In genomic region chr20:17505664-17506517, GRCh38 we compare ENCODE assay signal across 8 cellular contexts. TPM values are rescaled to one million over a fixed set of nuclear protein-coding genes. Genes with fewer than 3 reads are reported as not detected.
DNase-seq lines count a peak whose midpoint lies in the region; ATAC-seq and TF ChIP-seq lines count a peak whose summit lies in the region.

No MANE protein-coding gene starts in this region.

- H4K91ac ChIP-seq in IMR-90 (ENCODE audit: insufficient read depth, low read depth, low read length): peak overlapping the region; percentile 44

- peak overlapping the region; percentile 41 for H2BK120ac ChIP-seq in IMR-90 (ENCODE audit: low read depth, low read length)

- intact Hi-C loops in Caco-2 (cut with micrococcal nuclease; ENCODE audit: unreplicated experiment): loop anchor here (1.0 to 10.0 kb wide), 4 partner anchors 13 to 766 kb away; no protein-coding TSS in a partner anchor
- intact Hi-C loops in IMR-90 (cut with micrococcal nuclease): loop anchor here (1.0 to 10.0 kb wide), 4 partner anchors 109 to 770 kb away; no protein-coding TSS in a partner anchor
- intact Hi-C loops in activated T-helper 1 cell treated with anti-CD3 and anti-CD28 coated beads, Interleukin-12 subunit alpha, Interleukin-12 subunit beta, Interleukin-2, Interleukin-4 antibody, amounts not matched to agents 30 ng/mL and 10 ng/mL and 1 ng/mL, durations not matched to agents 14 hours and 24 hours and 36 hours (cut with micrococcal nuclease): loop anchor here (1.0 to 10.0 kb wide), 13 partner anchors 24 to 1079 kb away; partner anchors contain the start of genes DSTN, DTD1, KAT14 and MGME1
- intact Hi-C loops in right cardiac atrium (cut with DNase I): loop anchor here in 3 of 4 donors (5.0 to 10.0 kb wide), 5 partner anchors 399 to 769 kb away; no protein-coding TSS in a partner anchor

- no peaks in the 10 kb centered on the region for H3K27me3 ChIP-seq in Caco-2 (replicated peaks; ENCODE audit: control insufficient read depth, insufficient read depth, low read length)
- H3K27me3 ChIP-seq in IMR-90 (ENCODE audit: control insufficient read depth, insufficient read depth, low read length): peaks cover 9% of the 10 kb centered on the region; the same call in 1 of the 2 replicates
- no peaks in the 10 kb centered on the region for H3K27me3 ChIP-seq in right cardiac atrium (ENCODE audit: control insufficient read depth, insufficient read depth)

- no peak for TF ChIP-seq POLR2A in IMR-90 (IDR thresholded peaks at IDR 0.05; ENCODE audit: low read depth, low read length)

- peak overlapping the region; percentile 56 for H3K4ac ChIP-seq in IMR-90 (ENCODE audit: low read depth, low read length)

- H2AK5ac ChIP-seq in IMR-90 (ENCODE audit: low read depth, low read length): peak overlapping the region; percentile 68

- 0 out of 2 replicates have a peak overlapping the region, but pooled peaks have one; percentile 10 for H2BK20ac ChIP-seq in IMR-90 (ENCODE audit: low read depth, low read length)

- 0 out of 2 replicates have a peak overlapping the region, but pooled peaks have one; percentile 8 for H3K23ac ChIP-seq in IMR-90 (ENCODE audit: low read depth, low read length)

- POLR2A ChIA-PET in Caco-2 (lab: Charles Lee) (no interaction called here), IMR-90 (lab: Charles Lee; ENCODE audit: unreplicated experiment) (no interaction called here)

- peak overlapping the region; percentile 75 for H3K4me3 Mint-ChIP-seq in Caco-2 (ENCODE audit: unreplicated experiment)
- peak overlapping the region; percentile 81 for H3K4me3 Mint-ChIP-seq in activated T-helper 1 cell treated with anti-CD3 and anti-CD28 coated beads, Interleukin-12 subunit alpha, Interleukin-12 subunit beta, Interleukin-2, Interleukin-4 antibody, amounts not matched to agents 30 ng/mL and 10 ng/mL and 1 ng/mL, durations not matched to agents 14 hours and 24 hours and 36 hours

- no peaks in the 10 kb centered on the region for H3K36me3 Mint-ChIP-seq in Caco-2 (ENCODE audit: insufficient read depth, unreplicated experiment)
- no peaks in the 10 kb centered on the region for H3K36me3 Mint-ChIP-seq in activated T-helper 1 cell treated with anti-CD3 and anti-CD28 coated beads, Interleukin-12 subunit alpha, Interleukin-12 subunit beta, Interleukin-2, Interleukin-4 antibody, amounts not matched to agents 30 ng/mL and 10 ng/mL and 1 ng/mL, durations not matched to agents 14 hours and 24 hours and 36 hours (ENCODE audit: low read depth)

- no peak for TF ChIP-seq CTCF in Caco-2 (IDR thresholded peaks at IDR 0.05; ENCODE audit: insufficient read depth in 1 of 2, low read depth in 1 of 2, low read length in 1 of 2, severe bottlenecking in 1 of 2, unreplicated experiment in 1 of 2)
- TF ChIP-seq CTCF in IMR-90 (conservative IDR thresholded peaks at IDR 0.05; ENCODE audit: low read depth, low read length): no peak

- H3K79me1 ChIP-seq in IMR-90 (ENCODE audit: low read depth in 1 of 2, low read length in 2 of 2): no peaks in the 10 kb centered on the region

- H3K36me3 ChIP-seq in Caco-2 (ENCODE audit: control insufficient read depth, insufficient read depth, low read length) (no peaks in the 10 kb centered on the region), IMR-90 (ENCODE audit: control insufficient read depth, insufficient read depth, low read length) (no peaks in the 10 kb centered on the region)

- peak overlapping the region; percentile 28; the same call in 1 of the 3 replicates for H2BK15ac ChIP-seq in IMR-90 (ENCODE audit: low read depth, low read length)

- peak overlapping the region; percentile 97 for H2AFZ ChIP-seq in IMR-90 (replicated peaks; ENCODE audit: low read length, poor library complexity)

- no peaks in the 10 kb centered on the region for H3K27me3 Mint-ChIP-seq in Caco-2 (ENCODE audit: insufficient read depth, unreplicated experiment)
- H3K27me3 Mint-ChIP-seq in activated T-helper 1 cell treated with anti-CD3 and anti-CD28 coated beads, Interleukin-12 subunit alpha, Interleukin-12 subunit beta, Interleukin-2, Interleukin-4 antibody, amounts not matched to agents 30 ng/mL and 10 ng/mL and 1 ng/mL, durations not matched to agents 14 hours and 24 hours and 36 hours (ENCODE audit: insufficient read depth): peaks cover 4% of the 10 kb centered on the region

- BruUV-seq in Caco-2 (replicated peaks; lab: Mats Ljungman, UMichigan) (no TSS peak), IMR-90 (replicated peaks; lab: Mats Ljungman, UMichigan) (no TSS peak)

- H3K4me3 ChIP-seq in Caco-2 (ENCODE audit: low read depth, low read length): no peak overlapping the region
- H3K4me3 ChIP-seq in IMR-90 (ENCODE audit: insufficient read depth, low read depth, low read length): no peak overlapping the region
- H3K4me3 ChIP-seq in right cardiac atrium (ENCODE audit: low read length): no peak overlapping the region

- H3K14ac ChIP-seq in IMR-90 (replicated peaks; ENCODE audit: low read depth, low read length): 0 out of 2 replicates have a peak overlapping the region, but pooled peaks have one; percentile 72

- H2BK5ac ChIP-seq in IMR-90 (ENCODE audit: low read depth, low read length, poor library complexity, severe bottlenecking): no peak overlapping the region

- DNase-seq in Caco-2 (no peak), IMR-90 (peak; percentile 71), right cardiac atrium (peak in 1 of 3 donors; percentile 49), NCI-H69 (lab: John Stamatoyannopoulos, UW) (no peak), D341Med (ENCODE audit: low spot score) (no peak), dedifferentiated amniotic fluid mesenchymal stem cell (ENCODE audit: extremely low spot score) (no peak)
- peak; percentile 16 for DNase-seq in activated T-helper 1 cell treated with anti-CD3 and anti-CD28 coated beads, Interleukin-12 subunit alpha, Interleukin-12 subunit beta, Interleukin-2, Interleukin-4 antibody, amounts not matched to agents 30 ng/mL and 10 ng/mL and 1 ng/mL, durations not matched to agents 14 hours and 24 hours and 36 hours (ENCODE audit: low spot score)
- DNase-seq in stimulated activated CD4-positive, alpha-beta T cell treated with anti-CD3 and anti-CD28 coated beads, Interleukin-4, amount 100 ng/mL, for 4 hours: peak; percentile 24 to 71

- H2AK9ac ChIP-seq in IMR-90 (replicated peaks; ENCODE audit: low read depth, low read length, poor library complexity): peak overlapping the region; percentile 90

- no peaks in the 10 kb centered on the region for H3K9me1 ChIP-seq in IMR-90 (ENCODE audit: insufficient read depth, low read length)

- CTCF ChIA-PET in Caco-2 (lab: Charles Lee): interaction anchor here (0.6 to 2.2 kb wide), 10 partner anchors 8 to 704 kb away, joined by 3 to 9 read pairs (median 4); partner anchors contain the start of gene BFSP1
- CTCF ChIA-PET in IMR-90 (lab: Yijun Ruan, JAX): interaction anchor here (0.5 to 1.2 kb wide), 9 partner anchors 8 to 773 kb away, joined by 3 to 4 read pairs (median 3); partner anchors contain the start of gene BFSP1

- H3K27ac ChIP-seq in IMR-90 (ENCODE audit: insufficient read depth, low read length) (no peak overlapping the region), right cardiac atrium (ENCODE audit: low read length) (no peak overlapping the region)

- in situ Hi-C loops in IMR-90 (cut with MboI; ENCODE audit: low sequenced_read_pairs): loop anchor here (10.0 kb wide), 1 partner anchor 769 kb away; no protein-coding TSS in a partner anchor

- peak overlapping the region; percentile 17; the same call in 1 of the 2 replicates for H4K5ac ChIP-seq in IMR-90 (ENCODE audit: low read depth, low read length)

- peak overlapping the region; percentile 84; the same call in 1 of the 2 replicates for H3K4me2 ChIP-seq in IMR-90 (ENCODE audit: low read depth, low read length)

- no peaks in the 10 kb centered on the region for H3K9me3 ChIP-seq in Caco-2
- no peaks in the 10 kb centered on the region for H3K9me3 ChIP-seq in IMR-90 (ENCODE audit: control insufficient read depth, insufficient read depth, low read length)
- H3K9me3 ChIP-seq in right cardiac atrium (ENCODE audit: control insufficient read depth, low read length): no peaks in the 10 kb centered on the region

- no peak for TF ChIP-seq RAD21 in IMR-90 (IDR thresholded peaks at IDR 0.05; ENCODE audit: low read length)

- WGBS in IMR-90 (ENCODE audit: extremely low coverage in 2 of 2, insufficient read length in 1 of 2), 2 experiments: 77% methylated on average over 10 of the region's 19 CpGs; no CpG with 5 or more reads in 1 of the 2 experiments
- 79% methylated on average over 19 of the region's 19 CpGs for WGBS in right cardiac atrium

- H4K8ac ChIP-seq in IMR-90 (ENCODE audit: low read depth in 2 of 2, low read length in 2 of 2): peak overlapping the region in 1 of 2 experiments; percentile 82; a peak in 3 of 4 replicates

- H3K9ac ChIP-seq in IMR-90 (ENCODE audit: low read depth, low read length): no peak overlapping the region

- dilution Hi-C loops in IMR-90 (cut with HindIII; ENCODE audit: low sequenced_read_pairs, unreplicated experiment): no loop called here

- H3K9me3 Mint-ChIP-seq in Caco-2 (ENCODE audit: unreplicated experiment): no peaks in the 10 kb centered on the region
- no peaks in the 10 kb centered on the region for H3K9me3 Mint-ChIP-seq in activated T-helper 1 cell treated with anti-CD3 and anti-CD28 coated beads, Interleukin-12 subunit alpha, Interleukin-12 subunit beta, Interleukin-2, Interleukin-4 antibody, amounts not matched to agents 30 ng/mL and 10 ng/mL and 1 ng/mL, durations not matched to agents 14 hours and 24 hours and 36 hours

- no peak for ATAC-seq in IMR-90 (ENCODE audit: low read depth)
- ATAC-seq in right cardiac atrium: peak; percentile 13 to 33

- peak overlapping the region; percentile 58 for H3K27ac Mint-ChIP-seq in Caco-2 (ENCODE audit: unreplicated experiment)
- peak overlapping the region; percentile 86 for H3K27ac Mint-ChIP-seq in activated T-helper 1 cell treated with anti-CD3 and anti-CD28 coated beads, Interleukin-12 subunit alpha, Interleukin-12 subunit beta, Interleukin-2, Interleukin-4 antibody, amounts not matched to agents 30 ng/mL and 10 ng/mL and 1 ng/mL, durations not matched to agents 14 hours and 24 hours and 36 hours

- H3K4me1 ChIP-seq in Caco-2: peaks cover 12% of the 10 kb centered on the region; the same call in 1 of the 2 replicates
- peaks cover 4% of the 10 kb centered on the region; the same call in 1 of the 2 replicates for H3K4me1 ChIP-seq in IMR-90 (ENCODE audit: control insufficient read depth, insufficient read depth, low read length)
- H3K4me1 ChIP-seq in right cardiac atrium (ENCODE audit: control insufficient read depth, insufficient read depth, low read length): no peaks in the 10 kb centered on the region

- H4K20me1 ChIP-seq in IMR-90 (ENCODE audit: insufficient read depth, low read length): no peaks in the 10 kb centered on the region

- H3K56ac ChIP-seq in IMR-90 (ENCODE audit: extremely low read depth, insufficient read depth, low read length): no peak overlapping the region

- H3K4me1 Mint-ChIP-seq in Caco-2 (ENCODE audit: low read depth, unreplicated experiment): peaks cover 18% of the 10 kb centered on the region
- peaks cover 73% of the 10 kb centered on the region for H3K4me1 Mint-ChIP-seq in activated T-helper 1 cell treated with anti-CD3 and anti-CD28 coated beads, Interleukin-12 subunit alpha, Interleukin-12 subunit beta, Interleukin-2, Interleukin-4 antibody, amounts not matched to agents 30 ng/mL and 10 ng/mL and 1 ng/mL, durations not matched to agents 14 hours and 24 hours and 36 hours (ENCODE audit: low read depth)

- no peak overlapping the region for H3K18ac ChIP-seq in IMR-90 (ENCODE audit: low read depth, low read length)

RNA-seq across cellular contexts. Expression of gene BFSP1, which starts 25.3 kb away (rescaled TPM):
- 20.4 and 22.7 TPM in 2 replicates for total RNA-seq in Caco-2 (2022)
- 1.9 and 2.0 TPM in 2 replicates for total RNA-seq in IMR-90 (2012; rRNA removed)
- 0.85 and 1.1 TPM in 2 replicates for polyA plus RNA-seq in IMR-90 (2012; rRNA removed)
- 0.78 and 1.1 TPM in 2 replicates for polyA plus RNA-seq in IMR-90 (2012; cell fraction: cytosol; rRNA removed)
- 0.57 and 1.1 TPM in 2 replicates for polyA plus RNA-seq in IMR-90 (2012; cell fraction: nucleus; rRNA removed; ENCODE audit: low replicate concordance)
- 0.76 and 0.80 TPM in 2 replicates for total RNA-seq in activated T-helper 1 cell treated with anti-CD3 and anti-CD28 coated beads, Interleukin-12 subunit alpha, Interleukin-12 subunit beta, Interleukin-2, Interleukin-4 antibody, amounts not matched to agents 30 ng/mL and 10 ng/mL and 1 ng/mL, durations not matched to agents 14 hours and 24 hours and 36 hours
- 1 to 10 TPM in 1 of 4 donors, under 1 TPM in 3; 0.64 to 1.8 (median 0.77) TPM for total RNA-seq in right cardiac atrium
- polyA plus RNA-seq in right cardiac atrium: 0.59 TPM

Comparison
In these comparisons a context has a peak if more than half of its experiments do, and no peak if none do; other contexts are left out.
1. DNase-seq: peak in IMR-90 (single experiment), activated T-helper 1 cell treated with anti-CD3 and anti-CD28 coated beads, Interleukin-12 subunit alpha, Interleukin-12 subunit beta, Interleukin-2, Interleukin-4 antibody, amounts not matched to agents 30 ng/mL and 10 ng/mL and 1 ng/mL, durations not matched to agents 14 hours and 24 hours and 36 hours (single experiment) and stimulated activated CD4-positive, alpha-beta T cell treated with anti-CD3 and anti-CD28 coated beads, Interleukin-4, amount 100 ng/mL, for 4 hours (2 of 2); none in Caco-2 (0 of 2), NCI-H69 (single experiment), D341Med (single experiment) and dedifferentiated amniotic fluid mesenchymal stem cell (single experiment).